In the genomic region with DNA sequence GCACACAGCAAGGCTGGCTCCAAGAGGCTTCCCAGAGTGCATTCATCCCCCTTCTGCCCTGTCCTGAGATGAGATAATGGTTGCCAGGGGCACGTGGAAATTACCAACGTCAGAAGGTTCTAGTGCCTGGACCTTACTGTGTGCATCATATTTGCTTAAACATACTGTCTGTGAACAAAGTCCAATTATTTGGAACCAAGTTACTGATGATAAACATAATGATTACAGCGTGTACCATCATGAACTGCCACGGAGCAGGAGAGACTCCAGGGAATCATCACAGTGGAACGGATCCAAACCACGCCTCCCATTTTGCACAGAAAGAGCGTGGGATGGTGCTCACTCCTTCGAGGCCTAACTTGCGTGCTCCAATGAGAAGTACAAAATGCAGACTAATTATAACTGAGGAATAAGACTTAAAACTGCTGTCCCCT, we compare ENCODE assay signal across 15 cellular contexts.
DNase-seq lines count a peak whose midpoint lies in the region; ATAC-seq, FAIRE-seq and TF ChIP-seq lines count a peak whose summit lies in the region.
"Had no signal": no experiment of that assay in that cellular context is flagged by ENCODE, and none has a peak within 500 bp of the region (broad histone marks: within the 10 kb centered on the region; RNA-seq: fewer than 3 reads in every experiment).

No MANE protein-coding gene starts in this region.

- no peaks in the 10 kb centered on the region for H3K27me3 Mint-ChIP-seq in type B pancreatic cell
- H3K27me3 Mint-ChIP-seq in Calu3 (ENCODE audit: unreplicated experiment): peaks cover 60% of the 10 kb centered on the region
- H3K27me3 Mint-ChIP-seq: CD8-positive, alpha-beta memory T cell had no signal

- ATAC-seq in mucosa of descending colon: peak; percentile 26

- TF ChIP-seq CTCF in fibroblast of pulmonary artery (IDR thresholded peaks at IDR 0.05; ENCODE audit: low read length, missing control alignments): no peak
- TF ChIP-seq CTCF in mucosa of descending colon (IDR thresholded peaks at IDR 0.05): no peak
- TF ChIP-seq CTCF in type B pancreatic cell (conservative IDR thresholded peaks at IDR 0.05): no peak
- TF ChIP-seq CTCF in kidney (IDR thresholded peaks at IDR 0.05; ENCODE audit: borderline replicate concordance, extremely low read depth, insufficient read depth): no peak
- no peak for TF ChIP-seq CTCF in Calu3 (IDR thresholded peaks at IDR 0.05; ENCODE audit: unreplicated experiment)

- CTCF ChIA-PET in Calu3 (lab: Charles Lee): no interaction called here

- H3K4me1 Mint-ChIP-seq in type B pancreatic cell (ENCODE audit: unreplicated experiment) (peaks cover 9% of the 10 kb centered on the region), Calu3 (ENCODE audit: low read depth, unreplicated experiment) (no peaks in the 10 kb centered on the region)

- no peak overlapping the region for H3K27ac ChIP-seq in kidney (ENCODE audit: low read depth in 2 of 2, low read length in 2 of 2)

- H3K36me3 Mint-ChIP-seq in type B pancreatic cell (peaks cover 9% of the 10 kb centered on the region), Calu3 (ENCODE audit: insufficient read depth, unreplicated experiment) (no peaks in the 10 kb centered on the region)

- H3K4me1 ChIP-seq in mucosa of descending colon (ENCODE audit: low read depth): no peaks in the 10 kb centered on the region
- peaks cover 0 to 4% of the 10 kb centered on the region in 2 donors for H3K4me1 ChIP-seq in kidney (ENCODE audit: control insufficient read depth in 1 of 2, insufficient read depth in 1 of 2, low read depth in 1 of 2, low read length in 2 of 2)

- DNase-seq in activated CD8-positive, alpha-beta memory T cell treated with anti-CD3 and anti-CD28 coated beads for 24 hours: peak; percentile 17
- DNase-seq in activated CD8-positive, alpha-beta memory T cell treated with anti-CD3 and anti-CD28 coated beads, Interleukin-2, amount 50 U/mL, for 4 hours: no peak
- DNase-seq in fibroblast of pulmonary artery (ENCODE audit: low read depth): peak; percentile 12
- peak in 1 of 3 donors; percentile 17 for DNase-seq in mucosa of descending colon
- DNase-seq in type B pancreatic cell (ENCODE audit: extremely low spot score, unreplicated experiment): peak; percentile 36
- no peak for DNase-seq in 8988T
- no peak for DNase-seq in kidney
- DNase-seq in Calu3: no peak
- DNase-seq: activated effector memory CD4-positive, alpha-beta T cell treated with Interleukin-2 at 50 U/mL for 16 hours; CD8-positive, alpha-beta memory T cell; NCI-H187; NCI-H510A treated with DMSO at 0.1 percent for 48 hours had no signal

- H3K9me3 ChIP-seq in mucosa of descending colon: no peaks in the 10 kb centered on the region
- H3K9me3 ChIP-seq in kidney (ENCODE audit: control insufficient read depth in 1 of 2, low read length in 2 of 2): no peaks in the 10 kb centered on the region

- H3K36me3 ChIP-seq in mucosa of descending colon (ENCODE audit: low read depth) (no peaks in the 10 kb centered on the region), kidney (ENCODE audit: control insufficient read depth in 1 of 2, insufficient read depth in 2 of 2, low read length in 2 of 2) (no peaks in the 10 kb centered on the region)

- H3K4me3 ChIP-seq in fibroblast of pulmonary artery (replicated peaks; ENCODE audit: low read depth, low read length) (no peak overlapping the region), mucosa of descending colon (no peak overlapping the region), kidney (ENCODE audit: low read length in 2 of 2) (no peak overlapping the region)
- H3K4me3 ChIP-seq: lung had no signal

- no peak for FAIRE-seq in kidney (lab: Jason Lieb, UNC)

- H3K4me3 Mint-ChIP-seq in type B pancreatic cell: no peak overlapping the region
- H3K4me3 Mint-ChIP-seq in Calu3 (ENCODE audit: low read depth, unreplicated experiment): no peak overlapping the region
- H3K4me3 Mint-ChIP-seq: CD8-positive, alpha-beta memory T cell; nephron; T-helper 2 cell treated with Interferon-gamma antibody and Interleukin-4, amounts not matched to agents 5 μg/mL and 100 μg/mL, for 36 hours had no signal

- no peak overlapping the region for H3K27ac Mint-ChIP-seq in type B pancreatic cell
- H3K27ac Mint-ChIP-seq in Calu3 (ENCODE audit: unreplicated experiment): no peak overlapping the region
- H3K27ac Mint-ChIP-seq: nephron; T-helper 2 cell treated with Interferon-gamma antibody and Interleukin-4, amounts not matched to agents 5 μg/mL and 100 μg/mL, for 36 hours had no signal

- intact Hi-C loops in mucosa of descending colon (cut with DNase I, micrococcal nuclease): no loop called here
- intact Hi-C loops in kidney (cut with DNase I): no loop called here
- intact Hi-C loops in Calu3 (cut with micrococcal nuclease; ENCODE audit: unreplicated experiment): no loop called here

- H3K9me3 Mint-ChIP-seq in type B pancreatic cell: peaks cover 7% of the 10 kb centered on the region
- peaks cover 2% of the 10 kb centered on the region for H3K9me3 Mint-ChIP-seq in Calu3 (ENCODE audit: low read depth, unreplicated experiment)
- H3K9me3 Mint-ChIP-seq: T-helper 2 cell treated with Interferon-gamma antibody and Interleukin-4, amounts not matched to agents 5 μg/mL and 100 μg/mL, for 36 hours had no signal

- BruUV-seq in Calu3 (replicated peaks; lab: Mats Ljungman, UMichigan): no TSS peak

- no peak overlapping the region for H3K9ac ChIP-seq in kidney (ENCODE audit: low read length in 2 of 2)

Comparison
In these comparisons a context has a peak if more than half of its experiments do, and no peak if none do; other contexts are left out.
1. DNase-seq: peak in activated CD8-positive, alpha-beta memory T cell treated with anti-CD3 and anti-CD28 coated beads for 24 hours (single experiment), fibroblast of pulmonary artery (single experiment) and type B pancreatic cell (single experiment); none in activated CD8-positive, alpha-beta memory T cell treated with anti-CD3 and anti-CD28 coated beads, Interleukin-2, amount 50 U/mL, for 4 hours (single experiment), 8988T (single experiment), kidney (single experiment) and Calu3 (single experiment).